In the genomic region with DNA sequence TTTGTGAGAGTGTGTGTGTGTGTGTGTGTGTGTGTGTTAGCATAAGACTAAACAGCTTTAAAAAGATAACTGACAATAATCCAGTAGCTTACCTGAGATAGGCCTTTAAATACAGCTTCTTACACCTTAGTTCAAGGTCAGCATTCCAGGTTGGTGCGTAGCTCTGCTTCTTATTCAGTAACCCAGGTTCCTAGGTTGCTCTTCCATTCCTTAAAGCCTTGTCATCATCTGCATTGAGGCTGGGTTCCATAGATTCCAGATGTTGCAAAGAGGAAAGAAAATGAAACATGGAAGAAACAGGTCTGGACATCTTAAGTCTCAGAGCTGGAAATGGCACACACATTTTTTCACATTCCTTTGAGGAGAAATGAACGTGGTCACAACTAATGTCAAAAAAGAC, we compare ENCODE assay signal across 24 cellular contexts.
"Had no signal": no experiment of that assay in that cellular context is flagged by ENCODE, and none has a peak within 500 bp of the region (broad histone marks: within the 10 kb centered on the region; RNA-seq: fewer than 3 reads in every experiment).

No MANE protein-coding gene starts in this region.

- ATAC-seq: natural killer cell; psoas muscle; right cardiac atrium; right lobe of liver; stimulated activated effector memory CD8-positive, alpha-beta T cell treated with anti-CD3 and anti-CD28 coated beads, Interleukin-12 subunit alpha, Interleukin-12 subunit beta, amount 100 ng/mL, for 72 hours; stimulated activated naive B cell treated with anti-CD40 and anti-IgM and Interleukin-4, amounts not matched to agents 10 μg/mL and 1 μg/mL and 100 μg/mL, for 72 hours; upper lobe of right lung had no signal

- H3K9me3 ChIP-seq: ovary, psoas muscle, right lobe of liver, sigmoid colon, stomach, thoracic aorta, thyroid gland, tibial nerve, upper lobe of right lung, uterus had no signal

- H3K79me2 ChIP-seq: parathyroid adenoma had no signal

- H3K27me3 ChIP-seq: neural progenitor cell, ovary, right lobe of liver, sigmoid colon, stomach, thyroid gland, tibial nerve, upper lobe of right lung, uterus had no signal

- DNase-seq: natural killer cell; occipital lobe; ovary; posterior cingulate gyrus; psoas muscle; right cardiac atrium; right lobe of liver; sigmoid colon; small intestine; stimulated activated CD4-positive, alpha-beta T cell treated with anti-CD3 and anti-CD28 coated beads, Interleukin-15, amount 100 ng/mL, for 24 hours; stimulated activated CD4-positive, alpha-beta T cell treated with anti-CD3 and anti-CD28 coated beads, Interleukin-2, amount 100 ng/mL, for 24 hours; stimulated activated CD4-positive, alpha-beta T cell treated with anti-CD3 and anti-CD28 coated beads, Interleukin-2, amount 100 ng/mL, for 48 hours; stimulated activated CD4-positive, alpha-beta T cell treated with anti-CD3 and anti-CD28 coated beads, Interleukin-4, amount 100 ng/mL, for 24 hours; stimulated activated naive B cell treated with anti-CD40 and anti-IgM and Interleukin-4, amounts not matched to agents 10 μg/mL and 1 μg/mL and 100 μg/mL, for 72 hours; stimulated activated naive CD4-positive, alpha-beta T cell treated with Interleukin-2 at 50 U/mL for 16 hours; stomach; thyroid gland; upper lobe of right lung; uterus had no signal

- FAIRE-seq: small intestine had no signal

- H3K4me3 ChIP-seq: neural progenitor cell, ovary, psoas muscle, right lobe of liver, sigmoid colon, stomach, thoracic aorta, thyroid gland, tibial nerve, upper lobe of right lung, uterus had no signal

- H3K36me3 ChIP-seq: neural progenitor cell, ovary, right lobe of liver, sigmoid colon, stomach, thoracic aorta, thyroid gland, tibial nerve, upper lobe of right lung, uterus had no signal

- H3K27ac ChIP-seq: neural progenitor cell, ovary, parathyroid adenoma, psoas muscle, right lobe of liver, sigmoid colon, stomach, thoracic aorta, thyroid gland, tibial nerve, upper lobe of right lung, uterus had no signal

- H2AFZ ChIP-seq: neural progenitor cell, parathyroid adenoma had no signal

- H3K9ac ChIP-seq: neural progenitor cell, parathyroid adenoma had no signal

- H3K4me2 ChIP-seq: neural progenitor cell had no signal

- H3K4me1 ChIP-seq: parathyroid adenoma, psoas muscle, right lobe of liver, sigmoid colon, stomach, thyroid gland, tibial nerve, upper lobe of right lung, uterus had no signal
